Comparison of ENCODE assay signal across 42 cellular contexts in genomic region chrX:104513162-104513561, GRCh38. TPM values are rescaled to one million over a fixed set of nuclear protein-coding genes. Genes with fewer than 3 reads are reported as not detected.
"Had no signal": no experiment of that assay in that cellular context is flagged by ENCODE, and none has a peak within 500 bp of the region (broad histone marks: within the 10 kb centered on the region; RNA-seq: fewer than 3 reads in every experiment).

No MANE protein-coding gene starts in this region.

- H3K4me3 Mint-ChIP-seq: activated naive CD4-positive, alpha-beta T cell treated with anti-CD3 and anti-CD28 coated beads for 36 hours; activated naive CD4-positive, alpha-beta T cell treated with anti-CD3 and anti-CD28 coated beads, Interleukin-2, amount 10 ng/mL, durations not matched to agents 7 days and 5 days; activated naive CD4-positive, alpha-beta T cell treated with anti-CD3 and anti-CD28 coated beads, Interleukin-2, amount 50 U/mL, for 24 hours; activated naive CD8-positive, alpha-beta T cell; activated naive CD8-positive, alpha-beta T cell treated with anti-CD3 and anti-CD28 coated beads for 36 hours; activated naive CD8-positive, alpha-beta T cell treated with anti-CD3 and anti-CD28 coated beads, Interleukin-2, amount 10 ng/mL, durations not matched to agents 7 days and 5 days; activated naive CD8-positive, alpha-beta T cell treated with anti-CD3 and anti-CD28 coated beads, Interleukin-2, amount 50 U/mL, for 24 hours; activated T-cell treated with anti-CD3 and anti-CD28 coated beads, Interleukin-2, amount 50 U/mL, for 24 hours; activated T-cell treated with anti-CD3 and anti-CD28 coated beads, Interleukin-2, amount 50 U/mL, for 4 hours; activated T-cell treated with anti-CD3 and anti-CD28 coated beads, Interleukin-2, amount 50 U/mL, for 72 hours; activated T-helper 1 cell treated with anti-CD3 and anti-CD28 coated beads, Interleukin-12 subunit alpha, Interleukin-12 subunit beta, Interleukin-2, Interleukin-4 antibody, amounts not matched to agents 30 ng/mL and 10 ng/mL and 1 ng/mL, durations not matched to agents 14 hours and 24 hours and 36 hours; activated T-helper 17 cell treated with anti-CD3 and anti-CD28 coated beads, Interleukin-2, amount 50 U/mL, for 72 hours; brain; central memory CD8-positive, alpha-beta T cell had no signal

- H3K27ac ChIP-seq: adrenal gland, ascending aorta, body of pancreas, brain microvascular endothelial cell, breast epithelium, cardiac muscle cell had no signal

- H3K9me3 Mint-ChIP-seq: activated naive CD4-positive, alpha-beta T cell treated with anti-CD3 and anti-CD28 coated beads for 36 hours; activated naive CD4-positive, alpha-beta T cell treated with anti-CD3 and anti-CD28 coated beads, Interleukin-2, amount 10 ng/mL, durations not matched to agents 7 days and 5 days; activated naive CD4-positive, alpha-beta T cell treated with anti-CD3 and anti-CD28 coated beads, Interleukin-2, amount 50 U/mL, for 24 hours; activated naive CD8-positive, alpha-beta T cell treated with anti-CD3 and anti-CD28 coated beads for 36 hours; activated naive CD8-positive, alpha-beta T cell treated with anti-CD3 and anti-CD28 coated beads, Interleukin-2, amount 10 ng/mL, durations not matched to agents 7 days and 5 days; activated naive CD8-positive, alpha-beta T cell treated with anti-CD3 and anti-CD28 coated beads, Interleukin-2, amount 50 U/mL, for 24 hours; activated T-cell treated with anti-CD3 and anti-CD28 coated beads, Interleukin-2, amount 50 U/mL, for 4 hours; activated T-helper 1 cell treated with anti-CD3 and anti-CD28 coated beads, Interleukin-12 subunit alpha, Interleukin-12 subunit beta, Interleukin-2, Interleukin-4 antibody, amounts not matched to agents 30 ng/mL and 10 ng/mL and 1 ng/mL, durations not matched to agents 14 hours and 24 hours and 36 hours; activated T-helper 17 cell treated with anti-CD3 and anti-CD28 coated beads, Interleukin-2, amount 50 U/mL, for 72 hours; activated T-helper 2 cell treated with anti-CD3 and anti-CD28 coated beads, Interferon-gamma antibody, Interleukin-2, Interleukin-4, amounts not matched to agents 10 μg/mL and 5 μg/mL and 100 μg/mL, durations not matched to agents 14 hours and 24 hours and 36 hours; brain had no signal

- H3K4me1 ChIP-seq: adrenal gland, ascending aorta, body of pancreas, breast epithelium had no signal

- ATAC-seq: activated naive CD4-positive, alpha-beta T cell treated with anti-CD3 and anti-CD28 coated beads, Interleukin-2, amount 50 U/mL, for 72 hours; activated naive CD8-positive, alpha-beta T cell treated with anti-CD3 and anti-CD28 coated beads, Interleukin-2, amount 50 U/mL, for 24 hours; activated T-cell treated with anti-CD3 and anti-CD28 coated beads, Interleukin-2, amount 50 U/mL, for 4 hours; activated T-cell treated with anti-CD3 and anti-CD28 coated beads, Interleukin-2, amount 50 U/mL, for 72 hours; activated T-helper 17 cell treated with anti-CD3 and anti-CD28 coated beads, Interleukin-2, amount 50 U/mL, for 72 hours; body of pancreas had no signal

- H3K4me1 Mint-ChIP-seq: activated naive CD4-positive, alpha-beta T cell treated with anti-CD3 and anti-CD28 coated beads, Interleukin-2, amount 10 ng/mL, durations not matched to agents 7 days and 5 days; activated naive CD4-positive, alpha-beta T cell treated with anti-CD3 and anti-CD28 coated beads, Interleukin-2, amount 50 U/mL, for 24 hours; activated naive CD8-positive, alpha-beta T cell treated with anti-CD3 and anti-CD28 coated beads for 36 hours; activated naive CD8-positive, alpha-beta T cell treated with anti-CD3 and anti-CD28 coated beads, Interleukin-2, amount 10 ng/mL, durations not matched to agents 7 days and 5 days; activated naive CD8-positive, alpha-beta T cell treated with anti-CD3 and anti-CD28 coated beads, Interleukin-2, amount 50 U/mL, for 24 hours; activated T-helper 17 cell treated with anti-CD3 and anti-CD28 coated beads, Interleukin-2, amount 50 U/mL, for 72 hours; brain; central memory CD8-positive, alpha-beta T cell had no signal

- H3K4me3 ChIP-seq: adrenal gland, ascending aorta, body of pancreas, breast epithelium, cardiac muscle cell had no signal

- H3K36me3 ChIP-seq: adrenal gland, ascending aorta, brain microvascular endothelial cell, breast epithelium, cardiac muscle cell had no signal

- H3K27me3 Mint-ChIP-seq: activated naive CD4-positive, alpha-beta T cell treated with anti-CD3 and anti-CD28 coated beads, Interleukin-2, amount 10 ng/mL, durations not matched to agents 7 days and 5 days; activated naive CD4-positive, alpha-beta T cell treated with anti-CD3 and anti-CD28 coated beads, Interleukin-2, amount 50 U/mL, for 24 hours; activated naive CD8-positive, alpha-beta T cell; activated naive CD8-positive, alpha-beta T cell treated with anti-CD3 and anti-CD28 coated beads for 36 hours; activated naive CD8-positive, alpha-beta T cell treated with anti-CD3 and anti-CD28 coated beads, Interleukin-2, amount 10 ng/mL, durations not matched to agents 7 days and 5 days; activated naive CD8-positive, alpha-beta T cell treated with anti-CD3 and anti-CD28 coated beads, Interleukin-2, amount 50 U/mL, for 24 hours; activated T-helper 17 cell treated with anti-CD3 and anti-CD28 coated beads, Interleukin-2, amount 50 U/mL, for 72 hours; brain; central memory CD8-positive, alpha-beta T cell had no signal

- H3K27me3 ChIP-seq: ascending aorta, body of pancreas, brain microvascular endothelial cell, cardiac muscle cell had no signal

- H3K27ac Mint-ChIP-seq: activated naive CD4-positive, alpha-beta T cell treated with anti-CD3 and anti-CD28 coated beads for 36 hours; activated naive CD4-positive, alpha-beta T cell treated with anti-CD3 and anti-CD28 coated beads, Interleukin-2, amount 10 ng/mL, durations not matched to agents 7 days and 5 days; activated naive CD4-positive, alpha-beta T cell treated with anti-CD3 and anti-CD28 coated beads, Interleukin-2, amount 50 U/mL, for 24 hours; activated naive CD4-positive, alpha-beta T cell treated with anti-CD3 and anti-CD28 coated beads, Interleukin-2, amount 50 U/mL, for 72 hours; activated naive CD8-positive, alpha-beta T cell; activated naive CD8-positive, alpha-beta T cell treated with anti-CD3 and anti-CD28 coated beads for 36 hours; activated naive CD8-positive, alpha-beta T cell treated with anti-CD3 and anti-CD28 coated beads, Interleukin-2, amount 10 ng/mL, durations not matched to agents 7 days and 5 days; activated naive CD8-positive, alpha-beta T cell treated with anti-CD3 and anti-CD28 coated beads, Interleukin-2, amount 50 U/mL, for 24 hours; activated T-cell treated with anti-CD3 and anti-CD28 coated beads, Interleukin-2, amount 50 U/mL, for 24 hours; activated T-cell treated with anti-CD3 and anti-CD28 coated beads, Interleukin-2, amount 50 U/mL, for 72 hours; activated T-helper 1 cell treated with anti-CD3 and anti-CD28 coated beads, Interleukin-12 subunit alpha, Interleukin-12 subunit beta, Interleukin-2, Interleukin-4 antibody, amounts not matched to agents 30 ng/mL and 10 ng/mL and 1 ng/mL, durations not matched to agents 14 hours and 24 hours and 36 hours; activated T-helper 17 cell treated with anti-CD3 and anti-CD28 coated beads, Interleukin-2, amount 50 U/mL, for 72 hours; activated T-helper 2 cell treated with anti-CD3 and anti-CD28 coated beads, Interferon-gamma antibody, Interleukin-2, Interleukin-4, amounts not matched to agents 10 μg/mL and 5 μg/mL and 100 μg/mL, durations not matched to agents 14 hours and 24 hours and 36 hours; brain had no signal

- FAIRE-seq: bronchial epithelial cell had no signal

- H3K9me3 ChIP-seq: adrenal gland, body of pancreas had no signal

- H3K36me3 Mint-ChIP-seq: activated naive CD4-positive, alpha-beta T cell treated with anti-CD3 and anti-CD28 coated beads, Interleukin-2, amount 10 ng/mL, durations not matched to agents 7 days and 5 days; activated naive CD4-positive, alpha-beta T cell treated with anti-CD3 and anti-CD28 coated beads, Interleukin-2, amount 50 U/mL, for 24 hours; activated naive CD4-positive, alpha-beta T cell treated with anti-CD3 and anti-CD28 coated beads, Interleukin-2, amount 50 U/mL, for 72 hours; activated naive CD8-positive, alpha-beta T cell; activated naive CD8-positive, alpha-beta T cell treated with anti-CD3 and anti-CD28 coated beads for 36 hours; activated naive CD8-positive, alpha-beta T cell treated with anti-CD3 and anti-CD28 coated beads, Interleukin-2, amount 10 ng/mL, durations not matched to agents 7 days and 5 days; brain had no signal

- DNase-seq: activated effector memory CD4-positive, alpha-beta T cell treated with anti-CD3 and anti-CD28 coated beads, Interleukin-2, amount 50 U/mL, for 16 hours; activated effector memory CD4-positive, alpha-beta T cell treated with Interleukin-2 at 50 U/mL for 16 hours; activated gamma-delta T cell; activated gamma-delta T cell treated with Interleukin-2 at 50 U/mL for 16 hours; activated naive CD4-positive, alpha-beta T cell; activated naive CD4-positive, alpha-beta T cell treated with anti-CD3 and anti-CD28 coated beads for 36 hours; activated naive CD4-positive, alpha-beta T cell treated with anti-CD3 and anti-CD28 coated beads, Interleukin-2, amount 10 ng/mL, durations not matched to agents 7 days and 5 days; activated naive CD4-positive, alpha-beta T cell treated with anti-CD3 and anti-CD28 coated beads, Interleukin-2, amount 50 U/mL, for 16 hours; activated naive CD4-positive, alpha-beta T cell treated with Interleukin-2 at 50 U/mL for 16 hours; activated naive CD8-positive, alpha-beta T cell treated with anti-CD3 and anti-CD28 coated beads for 36 hours; activated naive CD8-positive, alpha-beta T cell treated with anti-CD3 and anti-CD28 coated beads, Interleukin-2, amount 10 ng/mL, durations not matched to agents 7 days and 5 days; activated naive CD8-positive, alpha-beta T cell treated with anti-CD3 and anti-CD28 coated beads, Interleukin-2, amount 50 U/mL, for 24 hours; activated T-cell treated with anti-CD3 and anti-CD28 coated beads, Interleukin-2, amount 50 U/mL, for 1 hour; activated T-cell treated with anti-CD3 and anti-CD28 coated beads, Interleukin-2, amount 50 U/mL, for 24 hours; activated T-cell treated with anti-CD3 and anti-CD28 coated beads, Interleukin-2, amount 50 U/mL, for 4 hours; activated T-cell treated with anti-CD3 and anti-CD28 coated beads, Interleukin-2, amount 50 U/mL, for 48 hours; activated T-cell treated with anti-CD3 and anti-CD28 coated beads, Interleukin-2, amount 50 U/mL, for 72 hours; adrenal gland; amniotic stem cell; amygdala; anterior cingulate cortex; aorta; body of pancreas; brain microvascular endothelial cell; caudate nucleus; central memory CD4-positive, alpha-beta T cell; cerebellar nuclear complex had no signal

RNA-seq across cellular contexts. Expression of gene IL1RAPL2, which starts 52.8 kb away (rescaled TPM):
- total RNA-seq: activated naive CD4-positive, alpha-beta T cell treated with anti-CD3 and anti-CD28 coated beads for 36 hours; activated naive CD4-positive, alpha-beta T cell treated with anti-CD3 and anti-CD28 coated beads, Interleukin-2, amount 50 U/mL, for 72 hours; activated naive CD8-positive, alpha-beta T cell treated with anti-CD3 and anti-CD28 coated beads for 36 hours; activated naive CD8-positive, alpha-beta T cell treated with anti-CD3 and anti-CD28 coated beads, Interleukin-2, amount 10 ng/mL, durations not matched to agents 7 days and 5 days; activated T-cell treated with anti-CD3 and anti-CD28 coated beads, Interleukin-2, amount 50 U/mL, for 4 hours; activated T-cell treated with anti-CD3 and anti-CD28 coated beads, Interleukin-2, amount 50 U/mL, for 72 hours; activated T-helper 1 cell treated with anti-CD3 and anti-CD28 coated beads, Interleukin-12 subunit alpha, Interleukin-12 subunit beta, Interleukin-2, Interleukin-4 antibody, amounts not matched to agents 30 ng/mL and 10 ng/mL and 1 ng/mL, durations not matched to agents 14 hours and 24 hours and 36 hours; activated T-helper 17 cell treated with anti-CD3 and anti-CD28 coated beads, Interleukin-2, amount 50 U/mL, for 72 hours; activated T-helper 2 cell treated with anti-CD3 and anti-CD28 coated beads, Interferon-gamma antibody, Interleukin-2, Interleukin-4, amounts not matched to agents 10 μg/mL and 5 μg/mL and 100 μg/mL, durations not matched to agents 14 hours and 24 hours and 36 hours; aorta; ascending aorta; body of pancreas; bronchial epithelial cell; cardiac muscle cell; cardiac septum; chondrocyte had no signal
- polyA plus RNA-seq: adipose tissue, aorta, cardiac muscle cell had no signal
